Comparison of ENCODE assay signal across 9 cellular contexts in genomic region chr20:35776513-35777101, GRCh38. TPM values are rescaled to one million over a fixed set of nuclear protein-coding genes. Genes with fewer than 3 reads are reported as not detected.
DNase-seq lines count a peak whose midpoint lies in the region; ATAC-seq, FAIRE-seq and TF ChIP-seq lines count a peak whose summit lies in the region.
"Had no signal": no experiment of that assay in that cellular context is flagged by ENCODE, and none has a peak within 500 bp of the region (broad histone marks: within the 10 kb centered on the region; RNA-seq: fewer than 3 reads in every experiment).

No MANE protein-coding gene starts in this region.

- DNase-seq in COLO668 (lab: John Stamatoyannopoulos, UW; ENCODE audit: unreplicated experiment) (peak; percentile 26), NCI-H2171 (lab: John Stamatoyannopoulos, UW) (peak; percentile 77), cardiac fibroblast (ENCODE audit: low read depth in 2 of 2) (peak; percentile 54 to 79), myocyte (ENCODE audit: low read depth) (peak; percentile 80), T1000 (lab: John Stamatoyannopoulos, UW) (no peak), GM19239 (ENCODE audit: insufficient read length, low spot score) (no peak), GF-D8 (lab: John Stamatoyannopoulos, UW) (no peak)

- ATAC-seq in HG03439 (IDR thresholded peaks at IDR 0.05; ENCODE audit: unreplicated experiment), result no peak

- FAIRE-seq in GM19239 (lab: Jason Lieb, UNC), result no peak
- FAIRE-seq: GM18507 had no signal

- TF ChIP-seq CTCF in cardiac fibroblast (IDR thresholded peaks at IDR 0.05; ENCODE audit: low read depth, low read length), result no peak

- H3K4me3 ChIP-seq in cardiac fibroblast (replicated peaks in 1 of 2; ENCODE audit: low read depth in 2 of 2, low read length in 2 of 2), result no peak overlapping the region

RNA-seq across cellular contexts. Expression of gene PHF20, which starts 4.8 kb away (rescaled TPM):
- total RNA-seq in myocyte, result 27.1 and 28.5 TPM in 2 replicates
- polyA plus RNA-seq in myocyte (2012), result 25.1 TPM

RNA-seq across cellular contexts. Expression of gene RBM39, which starts 34.5 kb away (rescaled TPM):
- total RNA-seq in myocyte, result 218 and 242 TPM in 2 replicates
- polyA plus RNA-seq in myocyte (2012), result 147 TPM

Comparison
In these comparisons a context has a peak if more than half of its experiments do, and no peak if none do; other contexts are left out.
1. DNase-seq: peak in COLO668 (single experiment), NCI-H2171 (single experiment), cardiac fibroblast (2 of 2) and myocyte (single experiment); none in T1000 (single experiment), GM19239 (single experiment) and GF-D8 (single experiment).